In genomic region chr19:55648657-55649578, GRCh38 we compare ENCODE assay signal across 8 cellular contexts. TPM values are rescaled to one million over a fixed set of nuclear protein-coding genes. Genes with fewer than 3 reads are reported as not detected.
DNase-seq lines count a peak whose midpoint lies in the region; ATAC-seq and TF ChIP-seq lines count a peak whose summit lies in the region.

No MANE protein-coding gene starts in this region.

- H3K36me3 ChIP-seq in IMR-90 (ENCODE audit: control insufficient read depth, insufficient read depth, low read length) (peaks cover 19% of the 10 kb centered on the region), mucosa of stomach (ENCODE audit: control insufficient read depth, insufficient read depth, low read length) (no peaks in the 10 kb centered on the region)

- intact Hi-C loops in IMR-90 (cut with micrococcal nuclease): no loop called here

- dilution Hi-C loops in IMR-90 (cut with HindIII; ENCODE audit: low sequenced_read_pairs, unreplicated experiment): no loop called here

- peaks cover 8% of the 10 kb centered on the region for H3K4me1 ChIP-seq in IMR-90 (ENCODE audit: control insufficient read depth, insufficient read depth, low read length)
- peaks cover 25% of the 10 kb centered on the region for H3K4me1 ChIP-seq in mucosa of stomach (ENCODE audit: control insufficient read depth, insufficient read depth, low read length)

- H2AK5ac ChIP-seq in IMR-90 (ENCODE audit: low read depth, low read length): peak overlapping the region; percentile 98

- H3K9me3 ChIP-seq in IMR-90 (ENCODE audit: control insufficient read depth, insufficient read depth, low read length): no peaks in the 10 kb centered on the region
- no peaks in the 10 kb centered on the region for H3K9me3 ChIP-seq in mucosa of stomach (ENCODE audit: control insufficient read depth, low read length)

- peak overlapping the region; percentile 94 for H3K14ac ChIP-seq in IMR-90 (replicated peaks; ENCODE audit: low read depth, low read length)

- H3K23ac ChIP-seq in IMR-90 (ENCODE audit: low read depth, low read length): peak overlapping the region; percentile 94; the same call in 1 of the 2 replicates

- POLR2A ChIA-PET in IMR-90 (lab: Charles Lee; ENCODE audit: unreplicated experiment): interaction anchor here (0.6 kb wide), 1 partner anchor 33 kb away, joined by 12 read pairs; no protein-coding TSS in a partner anchor

- peak overlapping the region; percentile 95 for H2AFZ ChIP-seq in IMR-90 (replicated peaks; ENCODE audit: low read length, poor library complexity)

- TF ChIP-seq CTCF in 22Rv1 (IDR thresholded peaks at IDR 0.05): no peak
- TF ChIP-seq CTCF in IMR-90 (conservative IDR thresholded peaks at IDR 0.05; ENCODE audit: low read depth, low read length): no peak

- peak overlapping the region; percentile 92 for H3K4ac ChIP-seq in IMR-90 (ENCODE audit: low read depth, low read length)

- no peak overlapping the region for H2BK120ac ChIP-seq in IMR-90 (ENCODE audit: low read depth, low read length)

- peak overlapping the region; percentile 92 to 100 for H4K8ac ChIP-seq in IMR-90 (ENCODE audit: low read depth in 2 of 2, low read length in 2 of 2)

- H4K91ac ChIP-seq in IMR-90 (ENCODE audit: insufficient read depth, low read depth, low read length): peak overlapping the region; percentile 85

- peak overlapping the region; percentile 55; the same call in 1 of the 2 replicates for H3K18ac ChIP-seq in IMR-90 (ENCODE audit: low read depth, low read length)

- no peak for TF ChIP-seq RAD21 in IMR-90 (IDR thresholded peaks at IDR 0.05; ENCODE audit: low read length)

- peaks cover 18 to 44% of the 10 kb centered on the region in 2 experiments for H3K79me1 ChIP-seq in IMR-90 (ENCODE audit: low read depth in 1 of 2, low read length in 2 of 2)

- H4K20me1 ChIP-seq in IMR-90 (ENCODE audit: insufficient read depth, low read length): no peaks in the 10 kb centered on the region

- DNase-seq in IMR-90 (no peak), caudate nucleus (lab: John Stamatoyannopoulos, UW) (no peak), COLO829 (ENCODE audit: low spot score) (no peak), EL (no peak)

- no peak overlapping the region; the same call in 1 of the 2 replicates for H2BK20ac ChIP-seq in IMR-90 (ENCODE audit: low read depth, low read length)

- CTCF ChIA-PET in IMR-90 (lab: Yijun Ruan, JAX): no interaction called here

- H3K4me2 ChIP-seq in IMR-90 (ENCODE audit: low read depth, low read length): peak overlapping the region; percentile 99

- no peaks in the 10 kb centered on the region for H3K27me3 ChIP-seq in IMR-90 (ENCODE audit: control insufficient read depth, insufficient read depth, low read length)
- no peaks in the 10 kb centered on the region for H3K27me3 ChIP-seq in mucosa of stomach (ENCODE audit: control insufficient read depth, insufficient read depth, low read length)

- no peaks in the 10 kb centered on the region for H3K9me1 ChIP-seq in IMR-90 (ENCODE audit: insufficient read depth, low read length)

- peak overlapping the region; percentile 100 for H2AK9ac ChIP-seq in IMR-90 (replicated peaks; ENCODE audit: low read depth, low read length, poor library complexity)

- no peak for TF ChIP-seq POLR2A in IMR-90 (IDR thresholded peaks at IDR 0.05; ENCODE audit: low read depth, low read length)

- peak overlapping the region; percentile 88 for H4K5ac ChIP-seq in IMR-90 (ENCODE audit: low read depth, low read length)

- 37% methylated on average over 7 of the region's 34 CpGs; no CpG with 5 or more reads in 1 of the 2 experiments for WGBS in IMR-90 (ENCODE audit: extremely low coverage in 2 of 2, insufficient read length in 1 of 2), 2 experiments

- H3K56ac ChIP-seq in IMR-90 (ENCODE audit: extremely low read depth, insufficient read depth, low read length): peak overlapping the region; percentile 60; the same call in 1 of the 2 replicates

- H3K27ac ChIP-seq in 22Rv1 (peak overlapping the region; percentile 85), IMR-90 (ENCODE audit: insufficient read depth, low read length) (peak overlapping the region; percentile 97), caudate nucleus (ENCODE audit: low read depth, low read length) (peak overlapping the region; percentile 85)

- no TSS peak for BruUV-seq in IMR-90 (replicated peaks; lab: Mats Ljungman, UMichigan)

- in situ Hi-C loops in IMR-90 (cut with MboI; ENCODE audit: low sequenced_read_pairs): loop anchor here (25.0 kb wide), 2 partner anchors 362 to 537 kb away; partner anchors contain the start of genes BRSK1, HSPBP1 and PPP1R12C

- H3K9ac ChIP-seq in IMR-90 (ENCODE audit: low read depth, low read length): peak overlapping the region; percentile 95
- peak overlapping the region; percentile 73 for H3K9ac ChIP-seq in mucosa of stomach (ENCODE audit: low read length)

- 0 out of 3 replicates have a peak overlapping the region, but pooled peaks have one; percentile 59 for H2BK15ac ChIP-seq in IMR-90 (ENCODE audit: low read depth, low read length)

- ATAC-seq in IMR-90 (ENCODE audit: low read depth): no peak
- ATAC-seq in HG03521 (IDR thresholded peaks at IDR 0.05; ENCODE audit: unreplicated experiment): no peak
- no peak for ATAC-seq in GM19035 (IDR thresholded peaks at IDR 0.05; ENCODE audit: unreplicated experiment)

- H3K4me3 ChIP-seq in IMR-90 (ENCODE audit: insufficient read depth, low read depth, low read length) (peak overlapping the region; percentile 86), mucosa of stomach (ENCODE audit: low read length) (peak overlapping the region; percentile 50)

- peak overlapping the region; percentile 94 for H2BK5ac ChIP-seq in IMR-90 (ENCODE audit: low read depth, low read length, poor library complexity, severe bottlenecking)

TF ChIP-seq in IMR-90, 13 proteins besides CTCF, POLR2A, EP300 and RAD21:
- TF ChIP-seq RFX5 (IDR thresholded peaks at IDR 0.05; ENCODE audit: low read depth, low read length) (no peak), CEBPB (IDR thresholded peaks at IDR 0.05; ENCODE audit: low read depth, low read length) (no peak), NFE2L2 (IDR thresholded peaks at IDR 0.05; ENCODE audit: low read depth, low read length) (no peak), BHLHE40 (IDR thresholded peaks at IDR 0.05; ENCODE audit: low read depth, low read length) (no peak)

RNA-seq across cellular contexts. Expression of gene CCDC106, which starts 0.9 kb away (rescaled TPM):
- 2.2 and 2.3 TPM in 2 replicates for total RNA-seq in IMR-90 (2012; rRNA removed)
- 13.6 and 15.0 TPM in 2 replicates for polyA plus RNA-seq in IMR-90 (2012; rRNA removed)
- 17.1 and 19.8 TPM in 2 replicates for polyA plus RNA-seq in IMR-90 (2012; cell fraction: cytosol; rRNA removed)
- polyA plus RNA-seq in IMR-90 (2012; cell fraction: nucleus; rRNA removed; ENCODE audit: low replicate concordance): 17.7 and 35.9 TPM in 2 replicates

RNA-seq across cellular contexts. Expression of gene ZNF581, which starts 5.5 kb away (rescaled TPM):
- total RNA-seq in IMR-90 (2012; rRNA removed): 9.7 and 10.0 TPM in 2 replicates
- polyA plus RNA-seq in IMR-90 (2012; rRNA removed): 21.9 and 24.5 TPM in 2 replicates
- 17.7 and 25.7 TPM in 2 replicates for polyA plus RNA-seq in IMR-90 (2012; cell fraction: cytosol; rRNA removed)
- 13.3 and 24.2 TPM in 2 replicates for polyA plus RNA-seq in IMR-90 (2012; cell fraction: nucleus; rRNA removed; ENCODE audit: low replicate concordance)

RNA-seq across cellular contexts. Expression of gene U2AF2, which starts 5.9 kb away (rescaled TPM):
- total RNA-seq in IMR-90 (2012; rRNA removed): 96.1 and 120 TPM in 2 replicates
- 260 and 303 TPM in 2 replicates for polyA plus RNA-seq in IMR-90 (2012; rRNA removed)
- 162 and 288 TPM in 2 replicates for polyA plus RNA-seq in IMR-90 (2012; cell fraction: cytosol; rRNA removed)
- polyA plus RNA-seq in IMR-90 (2012; cell fraction: nucleus; rRNA removed; ENCODE audit: low replicate concordance): 279 and 320 TPM in 2 replicates

RNA-seq across cellular contexts. Expression of gene ZNF580, which starts 8.1 kb away (rescaled TPM):
- 1.4 and 1.7 TPM in 2 replicates for total RNA-seq in IMR-90 (2012; rRNA removed)
- polyA plus RNA-seq in IMR-90 (2012; rRNA removed): 36.9 and 44.4 TPM in 2 replicates
- polyA plus RNA-seq in IMR-90 (2012; cell fraction: cytosol; rRNA removed): 31.7 and 69.6 TPM in 2 replicates
- 74.8 and 129 TPM in 2 replicates for polyA plus RNA-seq in IMR-90 (2012; cell fraction: nucleus; rRNA removed; ENCODE audit: low replicate concordance)

RNA-seq across cellular contexts. Expression of gene ZNF784, which starts 24.6 kb away (rescaled TPM):
- 2.5 TPM in 2 replicates for total RNA-seq in IMR-90 (2012; rRNA removed)
- polyA plus RNA-seq in IMR-90 (2012; rRNA removed): 3.7 and 4.1 TPM in 2 replicates
- 3.2 and 4.1 TPM in 2 replicates for polyA plus RNA-seq in IMR-90 (2012; cell fraction: cytosol; rRNA removed)
- 9.5 and 20.0 TPM in 2 replicates for polyA plus RNA-seq in IMR-90 (2012; cell fraction: nucleus; rRNA removed; ENCODE audit: low replicate concordance)
